ENCODE assay signal across 23 cellular contexts in the genomic region with DNA sequence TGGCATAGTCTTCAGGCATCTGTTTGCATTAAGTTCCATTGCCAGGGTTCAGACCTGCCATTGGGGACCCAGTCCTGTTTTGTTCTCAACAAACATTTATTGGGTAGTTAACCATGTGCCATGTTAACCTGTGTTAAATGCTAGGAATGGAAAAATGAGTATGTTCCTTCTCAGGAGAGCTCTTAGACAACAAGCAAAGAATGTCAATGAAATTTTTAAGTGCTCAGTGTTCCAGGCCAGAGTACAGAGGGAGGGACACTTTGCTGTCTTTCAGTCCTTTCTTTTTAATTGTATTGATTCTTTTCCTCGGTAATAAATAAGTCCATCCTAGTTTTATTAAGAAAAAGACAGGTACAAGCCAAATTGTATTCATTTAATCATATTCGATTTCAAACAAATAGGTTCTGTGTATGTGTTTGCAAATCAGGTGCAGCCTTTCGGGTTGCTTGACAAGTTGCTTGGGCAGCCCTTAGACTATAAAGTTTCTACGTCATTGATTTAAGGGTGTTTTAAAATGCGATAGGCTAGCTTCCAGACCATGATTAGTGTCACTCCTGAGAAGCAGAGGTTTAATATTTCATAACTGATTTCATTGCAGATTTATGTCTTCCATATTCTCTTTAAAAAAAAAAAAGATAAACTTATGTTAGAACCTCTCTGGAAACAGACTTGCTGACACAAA.
"Had no signal": no experiment of that assay in that cellular context is flagged by ENCODE, and none has a peak within 500 bp of the region (broad histone marks: within the 10 kb centered on the region; RNA-seq: fewer than 3 reads in every experiment).

No MANE protein-coding gene starts in this region.

- H3K4me1 ChIP-seq: colonic mucosa, esophagus squamous epithelium, gastrocnemius medialis, heart right ventricle, left ventricle myocardium inferior had no signal

- ATAC-seq: effector memory CD8-positive, alpha-beta T cell; esophagus mucosa; gastrocnemius medialis; heart right ventricle; left cardiac atrium; mucosa of descending colon had no signal

- H3K9me3 ChIP-seq: colonic mucosa, esophagus squamous epithelium, gastrocnemius medialis, heart right ventricle, left ventricle myocardium inferior, mucosa of descending colon had no signal

- H3K4me1 Mint-ChIP-seq: mesothelial cell of epicardium had no signal

- H3K27me3 Mint-ChIP-seq: dendritic cell treated with granulocyte-macrophage colony-stimulating factor and Interleukin-4, amounts not matched to agents 40 ng/mL and 50 ng/mL, for 4 days; effector memory CD8-positive, alpha-beta T cell had no signal

- H3K9me3 Mint-ChIP-seq: dendritic cell treated with granulocyte-macrophage colony-stimulating factor and Interleukin-4, amounts not matched to agents 40 ng/mL and 50 ng/mL, for 4 days; effector memory CD8-positive, alpha-beta T cell; endodermal cell; mesothelial cell of epicardium had no signal

- DNase-seq: cerebellar nuclear complex; colonic mucosa; cortex of kidney; effector CD8-positive, alpha-beta T cell; effector memory CD8-positive, alpha-beta T cell; endodermal cell; erythroblast; esophagus squamous epithelium; foreskin fibroblast; foreskin melanocyte; gastrocnemius medialis; glutamatergic neuron; head of caudate nucleus; heart right ventricle; hippocampal formation; left cardiac atrium; left ventricle myocardium inferior; mesenchymal stem cell; mucosa of descending colon had no signal

- H3K36me3 ChIP-seq: colonic mucosa had no signal

- H3K27ac Mint-ChIP-seq: dendritic cell treated with granulocyte-macrophage colony-stimulating factor and Interleukin-4, amounts not matched to agents 40 ng/mL and 50 ng/mL, for 4 days; effector memory CD8-positive, alpha-beta T cell; endodermal cell; mesothelial cell of epicardium had no signal

- H3K4me3 Mint-ChIP-seq: dendritic cell treated with granulocyte-macrophage colony-stimulating factor and Interleukin-4, amounts not matched to agents 40 ng/mL and 50 ng/mL, for 4 days; effector memory CD8-positive, alpha-beta T cell; endodermal cell; mesothelial cell of epicardium had no signal

- H3K27me3 ChIP-seq: colonic mucosa, esophagus squamous epithelium, gastrocnemius medialis, heart right ventricle had no signal

- H3K27ac ChIP-seq: colonic mucosa, epithelial cell of prostate, esophagus squamous epithelium, gastrocnemius medialis, heart right ventricle, left ventricle myocardium inferior had no signal

- H3K4me3 ChIP-seq: colonic mucosa, esophagus squamous epithelium, gastrocnemius medialis, heart right ventricle, left ventricle myocardium inferior, mucosa of descending colon had no signal
